ENCODE assay signal across 1 cellular context in the genomic region with DNA sequence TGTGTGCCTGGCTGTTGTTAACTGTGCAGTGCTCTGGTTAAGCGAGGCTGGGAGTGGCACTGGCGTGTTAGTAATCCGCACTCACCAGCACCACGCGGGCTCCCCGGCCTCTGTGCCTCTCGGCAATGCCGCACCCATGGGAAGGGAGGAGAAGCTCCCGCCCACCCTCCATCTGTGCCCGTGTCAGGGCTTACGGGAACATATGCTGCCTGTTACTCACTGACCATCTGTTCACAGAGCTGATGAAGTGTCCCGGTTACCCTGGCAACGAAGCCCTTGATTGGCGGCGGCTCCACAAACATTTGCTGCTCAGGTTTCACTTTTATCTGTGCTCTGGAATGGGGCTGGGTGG.
A peak's percentile ranks its signal among the peaks of the same experiment; 100 is the strongest.
TF ChIP-seq lines count a peak whose summit lies in the region.

No MANE protein-coding gene starts in this region.

TF ChIP-seq in SK-N-SH, 30 proteins besides CTCF, POLR2A, EP300 and RAD21 (continued from another document):
- TF ChIP-seq, protein P1, sequence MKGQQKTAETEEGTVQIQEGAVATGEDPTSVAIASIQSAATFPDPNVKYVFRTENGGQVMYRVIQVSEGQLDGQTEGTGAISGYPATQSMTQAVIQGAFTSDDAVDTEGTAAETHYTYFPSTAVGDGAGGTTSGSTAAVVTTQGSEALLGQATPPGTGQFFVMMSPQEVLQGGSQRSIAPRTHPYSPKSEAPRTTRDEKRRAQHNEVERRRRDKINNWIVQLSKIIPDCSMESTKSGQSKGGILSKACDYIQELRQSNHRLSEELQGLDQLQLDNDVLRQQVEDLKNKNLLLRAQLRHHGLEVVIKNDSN (IDR thresholded peaks at IDR 0.05; ENCODE audit: borderline replicate concordance, low read depth): no peak
- TF ChIP-seq, protein P2, sequence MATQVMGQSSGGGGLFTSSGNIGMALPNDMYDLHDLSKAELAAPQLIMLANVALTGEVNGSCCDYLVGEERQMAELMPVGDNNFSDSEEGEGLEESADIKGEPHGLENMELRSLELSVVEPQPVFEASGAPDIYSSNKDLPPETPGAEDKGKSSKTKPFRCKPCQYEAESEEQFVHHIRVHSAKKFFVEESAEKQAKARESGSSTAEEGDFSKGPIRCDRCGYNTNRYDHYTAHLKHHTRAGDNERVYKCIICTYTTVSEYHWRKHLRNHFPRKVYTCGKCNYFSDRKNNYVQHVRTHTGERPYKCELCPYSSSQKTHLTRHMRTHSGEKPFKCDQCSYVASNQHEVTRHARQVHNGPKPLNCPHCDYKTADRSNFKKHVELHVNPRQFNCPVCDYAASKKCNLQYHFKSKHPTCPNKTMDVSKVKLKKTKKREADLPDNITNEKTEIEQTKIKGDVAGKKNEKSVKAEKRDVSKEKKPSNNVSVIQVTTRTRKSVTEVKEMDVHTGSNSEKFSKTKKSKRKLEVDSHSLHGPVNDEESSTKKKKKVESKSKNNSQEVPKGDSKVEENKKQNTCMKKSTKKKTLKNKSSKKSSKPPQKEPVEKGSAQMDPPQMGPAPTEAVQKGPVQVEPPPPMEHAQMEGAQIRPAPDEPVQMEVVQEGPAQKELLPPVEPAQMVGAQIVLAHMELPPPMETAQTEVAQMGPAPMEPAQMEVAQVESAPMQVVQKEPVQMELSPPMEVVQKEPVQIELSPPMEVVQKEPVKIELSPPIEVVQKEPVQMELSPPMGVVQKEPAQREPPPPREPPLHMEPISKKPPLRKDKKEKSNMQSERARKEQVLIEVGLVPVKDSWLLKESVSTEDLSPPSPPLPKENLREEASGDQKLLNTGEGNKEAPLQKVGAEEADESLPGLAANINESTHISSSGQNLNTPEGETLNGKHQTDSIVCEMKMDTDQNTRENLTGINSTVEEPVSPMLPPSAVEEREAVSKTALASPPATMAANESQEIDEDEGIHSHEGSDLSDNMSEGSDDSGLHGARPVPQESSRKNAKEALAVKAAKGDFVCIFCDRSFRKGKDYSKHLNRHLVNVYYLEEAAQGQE (IDR thresholded peaks at IDR 0.05; ENCODE audit: low read depth, low read length): peak; percentile 23; the same call in 1 of the 2 replicates
- TF ChIP-seq NRF1 (IDR thresholded peaks at IDR 0.05; ENCODE audit: low read depth, low read length) (no peak), ELF1 (IDR thresholded peaks at IDR 0.05) (no peak), GATA2 (CRISPR knock-in tag; IDR thresholded peaks at IDR 0.05) (no peak), GABPA (IDR thresholded peaks at IDR 0.05; ENCODE audit: low read depth) (no peak)
- TF ChIP-seq, protein P3, sequence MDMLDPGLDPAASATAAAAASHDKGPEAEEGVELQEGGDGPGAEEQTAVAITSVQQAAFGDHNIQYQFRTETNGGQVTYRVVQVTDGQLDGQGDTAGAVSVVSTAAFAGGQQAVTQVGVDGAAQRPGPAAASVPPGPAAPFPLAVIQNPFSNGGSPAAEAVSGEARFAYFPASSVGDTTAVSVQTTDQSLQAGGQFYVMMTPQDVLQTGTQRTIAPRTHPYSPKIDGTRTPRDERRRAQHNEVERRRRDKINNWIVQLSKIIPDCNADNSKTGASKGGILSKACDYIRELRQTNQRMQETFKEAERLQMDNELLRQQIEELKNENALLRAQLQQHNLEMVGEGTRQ (IDR thresholded peaks at IDR 0.05; ENCODE audit: borderline replicate concordance, low read depth, low read length): no peak
- TF ChIP-seq, protein P4, sequence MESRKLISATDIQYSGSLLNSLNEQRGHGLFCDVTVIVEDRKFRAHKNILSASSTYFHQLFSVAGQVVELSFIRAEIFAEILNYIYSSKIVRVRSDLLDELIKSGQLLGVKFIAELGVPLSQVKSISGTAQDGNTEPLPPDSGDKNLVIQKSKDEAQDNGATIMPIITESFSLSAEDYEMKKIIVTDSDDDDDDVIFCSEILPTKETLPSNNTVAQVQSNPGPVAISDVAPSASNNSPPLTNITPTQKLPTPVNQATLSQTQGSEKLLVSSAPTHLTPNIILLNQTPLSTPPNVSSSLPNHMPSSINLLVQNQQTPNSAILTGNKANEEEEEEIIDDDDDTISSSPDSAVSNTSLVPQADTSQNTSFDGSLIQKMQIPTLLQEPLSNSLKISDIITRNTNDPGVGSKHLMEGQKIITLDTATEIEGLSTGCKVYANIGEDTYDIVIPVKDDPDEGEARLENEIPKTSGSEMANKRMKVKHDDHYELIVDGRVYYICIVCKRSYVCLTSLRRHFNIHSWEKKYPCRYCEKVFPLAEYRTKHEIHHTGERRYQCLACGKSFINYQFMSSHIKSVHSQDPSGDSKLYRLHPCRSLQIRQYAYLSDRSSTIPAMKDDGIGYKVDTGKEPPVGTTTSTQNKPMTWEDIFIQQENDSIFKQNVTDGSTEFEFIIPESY (IDR thresholded peaks at IDR 0.05; ENCODE audit: borderline replicate concordance, low read depth): no peak
